In genomic region chr1:47332779-47333577, GRCh38 we compare ENCODE assay signal across 9 cellular contexts. TPM values are rescaled to one million over a fixed set of nuclear protein-coding genes. Genes with fewer than 3 reads are reported as not detected.
DNase-seq lines count a peak whose midpoint lies in the region; ATAC-seq and TF ChIP-seq lines count a peak whose summit lies in the region.
"Had no signal": no experiment of that assay in that cellular context is flagged by ENCODE, and none has a peak within 500 bp of the region (broad histone marks: within the 10 kb centered on the region; RNA-seq: fewer than 3 reads in every experiment).

No MANE protein-coding gene starts in this region.

- H3K27me3 Mint-ChIP-seq in activated T-helper 1 cell treated with anti-CD3 and anti-CD28 coated beads, Interleukin-12 subunit alpha, Interleukin-12 subunit beta, Interleukin-2, Interleukin-4 antibody, amounts not matched to agents 30 ng/mL and 10 ng/mL and 1 ng/mL, durations not matched to agents 14 hours and 24 hours and 36 hours (ENCODE audit: insufficient read depth) = no peaks in the 10 kb centered on the region
- H3K27me3 Mint-ChIP-seq in nephron progenitor cell (ENCODE audit: low read depth, poor library complexity) = peaks cover 8% of the 10 kb centered on the region
- H3K27me3 Mint-ChIP-seq: IgD-negative memory B cell had no signal

- H3K27me3 ChIP-seq in HAP-1 (ENCODE audit: low read depth) = no peaks in the 10 kb centered on the region
- no peaks in the 10 kb centered on the region for H3K27me3 ChIP-seq in kidney epithelial cell (ENCODE audit: control insufficient read depth, insufficient read depth, low read length)

- H3K4me1 ChIP-seq in HAP-1 = peaks cover 3% of the 10 kb centered on the region

- H3K4me3 ChIP-seq in HAP-1 (peak overlapping the region; percentile 93), astrocyte of the cerebellum (ENCODE audit: low read depth, low read length) (peak overlapping the region; percentile 90), kidney epithelial cell (ENCODE audit: low read depth, low read length) (peak overlapping the region; percentile 97)

- intact Hi-C loops in activated T-helper 1 cell treated with anti-CD3 and anti-CD28 coated beads, Interleukin-12 subunit alpha, Interleukin-12 subunit beta, Interleukin-2, Interleukin-4 antibody, amounts not matched to agents 30 ng/mL and 10 ng/mL and 1 ng/mL, durations not matched to agents 14 hours and 24 hours and 36 hours (cut with micrococcal nuclease) = no loop called here

- no peaks in the 10 kb centered on the region for H3K9me3 Mint-ChIP-seq in activated T-helper 1 cell treated with anti-CD3 and anti-CD28 coated beads, Interleukin-12 subunit alpha, Interleukin-12 subunit beta, Interleukin-2, Interleukin-4 antibody, amounts not matched to agents 30 ng/mL and 10 ng/mL and 1 ng/mL, durations not matched to agents 14 hours and 24 hours and 36 hours
- H3K9me3 Mint-ChIP-seq in nephron progenitor cell = no peaks in the 10 kb centered on the region
- H3K9me3 Mint-ChIP-seq: IgD-negative memory B cell had no signal

- no peak overlapping the region for H3K27ac Mint-ChIP-seq in activated T-helper 1 cell treated with anti-CD3 and anti-CD28 coated beads, Interleukin-12 subunit alpha, Interleukin-12 subunit beta, Interleukin-2, Interleukin-4 antibody, amounts not matched to agents 30 ng/mL and 10 ng/mL and 1 ng/mL, durations not matched to agents 14 hours and 24 hours and 36 hours
- H3K27ac Mint-ChIP-seq in nephron progenitor cell = no peak overlapping the region
- H3K27ac Mint-ChIP-seq: IgD-negative memory B cell had no signal

- H3K36me3 ChIP-seq in HAP-1 (replicated peaks) = no peaks in the 10 kb centered on the region; the same call in 1 of the 2 replicates
- no peaks in the 10 kb centered on the region for H3K36me3 ChIP-seq in kidney epithelial cell (ENCODE audit: control insufficient read depth, insufficient read depth, low read length)

- H3K4me3 Mint-ChIP-seq in activated T-helper 1 cell treated with anti-CD3 and anti-CD28 coated beads, Interleukin-12 subunit alpha, Interleukin-12 subunit beta, Interleukin-2, Interleukin-4 antibody, amounts not matched to agents 30 ng/mL and 10 ng/mL and 1 ng/mL, durations not matched to agents 14 hours and 24 hours and 36 hours = no peak overlapping the region
- no peak overlapping the region for H3K4me3 Mint-ChIP-seq in nephron progenitor cell

- H3K36me3 Mint-ChIP-seq in activated T-helper 1 cell treated with anti-CD3 and anti-CD28 coated beads, Interleukin-12 subunit alpha, Interleukin-12 subunit beta, Interleukin-2, Interleukin-4 antibody, amounts not matched to agents 30 ng/mL and 10 ng/mL and 1 ng/mL, durations not matched to agents 14 hours and 24 hours and 36 hours (ENCODE audit: low read depth) = no peaks in the 10 kb centered on the region
- H3K36me3 Mint-ChIP-seq in nephron progenitor cell (ENCODE audit: low read depth) = peaks cover 6% of the 10 kb centered on the region

- in situ Hi-C loops in HAP-1 (cut with MboI; ENCODE audit: low sequenced_read_pairs) (no loop called here), astrocyte of the cerebellum (cut with HindIII; ENCODE audit: low sequenced_read_pairs) (no loop called here)

- no peak for DNase-seq in HAP-1 (ENCODE audit: low spot score in 2 of 2)
- DNase-seq in astrocyte of the cerebellum (ENCODE audit: low read depth) = no peak
- no peak for DNase-seq in kidney epithelial cell (ENCODE audit: low read depth)
- DNase-seq in activated T-helper 1 cell treated with anti-CD3 and anti-CD28 coated beads, Interleukin-12 subunit alpha, Interleukin-12 subunit beta, Interleukin-2, Interleukin-4 antibody, amounts not matched to agents 30 ng/mL and 10 ng/mL and 1 ng/mL, durations not matched to agents 14 hours and 24 hours and 36 hours (ENCODE audit: low spot score) = no peak
- no peak for DNase-seq in NCI-H748 treated with DMSO at 0.1 percent for 48 hours (lab: John Stamatoyannopoulos, UW)
- no peak for DNase-seq in nephron progenitor cell

- TF ChIP-seq CTCF in astrocyte of the cerebellum (IDR thresholded peaks at IDR 0.05; ENCODE audit: low read depth, low read length, missing control alignments) (no peak), kidney epithelial cell (IDR thresholded peaks at IDR 0.05; ENCODE audit: insufficient read depth, low read length, poor library complexity, severe bottlenecking) (no peak), nephron progenitor cell (IDR thresholded peaks at IDR 0.05) (no peak)

- no peak for ATAC-seq in HG03565 (IDR thresholded peaks at IDR 0.05; ENCODE audit: unreplicated experiment)

- peaks cover 14% of the 10 kb centered on the region for H3K4me1 Mint-ChIP-seq in activated T-helper 1 cell treated with anti-CD3 and anti-CD28 coated beads, Interleukin-12 subunit alpha, Interleukin-12 subunit beta, Interleukin-2, Interleukin-4 antibody, amounts not matched to agents 30 ng/mL and 10 ng/mL and 1 ng/mL, durations not matched to agents 14 hours and 24 hours and 36 hours (ENCODE audit: low read depth)
- H3K4me1 Mint-ChIP-seq in nephron progenitor cell = peaks cover 18% of the 10 kb centered on the region

- peak overlapping the region; percentile 93 for H3K27ac ChIP-seq in temporal lobe (ENCODE audit: low read depth, low read length)

- no peaks in the 10 kb centered on the region for H3K9me3 ChIP-seq in HAP-1

RNA-seq across cellular contexts. Expression of gene CMPK1, which starts 0.6 kb away (rescaled TPM):
- total RNA-seq in kidney epithelial cell (62.0 and 74.7 TPM in 2 replicates), temporal lobe (89.0 TPM)
- 98.2 and 100.0 TPM in 2 replicates for total RNA-seq in activated T-helper 1 cell treated with anti-CD3 and anti-CD28 coated beads, Interleukin-12 subunit alpha, Interleukin-12 subunit beta, Interleukin-2, Interleukin-4 antibody, amounts not matched to agents 30 ng/mL and 10 ng/mL and 1 ng/mL, durations not matched to agents 14 hours and 24 hours and 36 hours

RNA-seq across cellular contexts. Expression of gene STIL, which starts 19.0 kb away (rescaled TPM):
- total RNA-seq in kidney epithelial cell (4.9 and 5.5 TPM in 2 replicates), temporal lobe (4.7 TPM)
- total RNA-seq in activated T-helper 1 cell treated with anti-CD3 and anti-CD28 coated beads, Interleukin-12 subunit alpha, Interleukin-12 subunit beta, Interleukin-2, Interleukin-4 antibody, amounts not matched to agents 30 ng/mL and 10 ng/mL and 1 ng/mL, durations not matched to agents 14 hours and 24 hours and 36 hours = 25.8 and 26.3 TPM in 2 replicates
